In the genomic region with DNA sequence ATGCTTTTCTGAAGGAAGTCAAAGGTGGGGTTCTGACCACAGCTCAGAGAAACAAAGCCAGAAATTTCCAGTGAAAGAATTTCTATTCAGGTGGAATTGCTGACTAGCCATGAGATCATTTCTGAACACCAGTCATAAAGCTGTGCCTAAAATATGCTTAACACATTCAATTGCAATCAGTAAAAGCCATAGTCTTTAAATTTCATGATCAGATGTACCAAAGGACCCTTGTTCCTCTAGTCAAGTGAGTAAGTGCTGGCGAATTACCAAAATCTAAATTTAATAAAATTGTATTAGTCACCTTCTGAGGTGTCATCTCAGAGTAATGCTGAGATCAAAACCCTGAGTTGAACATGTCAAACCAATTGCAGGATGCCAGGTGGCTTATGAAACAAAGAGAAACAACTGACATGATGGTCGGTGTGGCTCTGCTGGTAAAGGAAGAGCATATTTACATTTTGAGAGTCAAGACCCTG, we compare ENCODE assay signal across 19 cellular contexts.
DNase-seq lines count a peak whose midpoint lies in the region; ATAC-seq and TF ChIP-seq lines count a peak whose summit lies in the region.
"Had no signal": no experiment of that assay in that cellular context is flagged by ENCODE, and none has a peak within 500 bp of the region (broad histone marks: within the 10 kb centered on the region; RNA-seq: fewer than 3 reads in every experiment).

No MANE protein-coding gene starts in this region.

- in situ Hi-C loops in astrocyte of the cerebellum (cut with HindIII; ENCODE audit: low sequenced_read_pairs) = no loop called here

- no peak for TF ChIP-seq CTCF in astrocyte of the cerebellum (IDR thresholded peaks at IDR 0.05; ENCODE audit: low read depth, low read length, missing control alignments)
- no peak for TF ChIP-seq CTCF in foreskin keratinocyte (conservative IDR thresholded peaks at IDR 0.05)

- H3K4me1 ChIP-seq in foreskin keratinocyte = peaks cover 21% of the 10 kb centered on the region
- H3K4me1 ChIP-seq: BLaER1 treated with 17β-estradiol and CSF1 and Interleukin-3, amounts not matched to agents 10 nM and 100 nM had no signal

- no peak overlapping the region for H3K27ac Mint-ChIP-seq in T-helper 17 cell
- H3K27ac Mint-ChIP-seq in activated CD4-positive, alpha-beta T cell treated with anti-CD3 and anti-CD28 coated beads for 36 hours = no peak overlapping the region
- H3K27ac Mint-ChIP-seq: T-helper 1 cell treated with Interleukin-12 subunit alpha and Interleukin-12 subunit beta and Interleukin-4 antibody, amounts not matched to agents 30 μg/mL and 1 μg/mL, for 36 hours had no signal

- no peak overlapping the region for H3K4me3 Mint-ChIP-seq in T-helper 17 cell
- no peak overlapping the region for H3K4me3 Mint-ChIP-seq in activated CD4-positive, alpha-beta T cell treated with anti-CD3 and anti-CD28 coated beads for 36 hours
- H3K4me3 Mint-ChIP-seq: T-helper 1 cell treated with Interleukin-12 subunit alpha and Interleukin-12 subunit beta and Interleukin-4 antibody, amounts not matched to agents 30 μg/mL and 1 μg/mL, for 36 hours had no signal

- H3K27ac ChIP-seq in foreskin keratinocyte = peak overlapping the region; percentile 76
- H3K27ac ChIP-seq: BLaER1 treated with 17β-estradiol and CSF1 and Interleukin-3, amounts not matched to agents 10 nM and 100 nM had no signal

- intact Hi-C loops in activated CD4-positive, alpha-beta T cell treated with anti-CD3 and anti-CD28 coated beads for 36 hours (cut with DNase I, micrococcal nuclease) = no loop called here

- no peaks in the 10 kb centered on the region for H3K36me3 Mint-ChIP-seq in T-helper 17 cell (ENCODE audit: low read depth)
- no peaks in the 10 kb centered on the region for H3K36me3 Mint-ChIP-seq in activated CD4-positive, alpha-beta T cell treated with anti-CD3 and anti-CD28 coated beads for 36 hours (ENCODE audit: low read depth)

- DNase-seq in HPDE6-E6E7 (ENCODE audit: extremely low spot score) (peak; percentile 52), NCI-H69 (lab: John Stamatoyannopoulos, UW) (peak; percentile 90), astrocyte of the cerebellum (ENCODE audit: low read depth) (peak; percentile 69), foreskin keratinocyte (peak; percentile 76 to 90), T-helper 17 cell (no peak), activated T-cell treated with anti-CD3 and anti-CD28 coated beads for 4 hours (no peak), DMS 273 (lab: John Stamatoyannopoulos, UW; ENCODE audit: unreplicated experiment) (no peak)
- DNase-seq in activated CD4-positive, alpha-beta T cell treated with anti-CD3 and anti-CD28 coated beads for 36 hours = no peak
- DNase-seq: HCEC 1CT; KBM-7; NCI-H1105 treated with DMSO at 0.1 percent for 48 hours; NCI-H187 treated with DMSO at 0.1 percent for 48 hours; NCI-H2171 treated with DMSO at 0.1 percent for 48 hours; NCI-H510A treated with DMSO at 0.1 percent for 48 hours; NK-92 treated with Interleukin-12 subunit alpha and Interleukin-12 subunit beta, amount 100 ng/mL, for 24 hours; Right ventricle myocardium superior had no signal

- no peaks in the 10 kb centered on the region for H3K9me3 Mint-ChIP-seq in activated CD4-positive, alpha-beta T cell treated with anti-CD3 and anti-CD28 coated beads for 36 hours (ENCODE audit: low read depth)
- H3K9me3 Mint-ChIP-seq: T-helper 1 cell treated with Interleukin-12 subunit alpha and Interleukin-12 subunit beta and Interleukin-4 antibody, amounts not matched to agents 30 μg/mL and 1 μg/mL, for 36 hours had no signal

- no peaks in the 10 kb centered on the region for H3K4me1 Mint-ChIP-seq in T-helper 17 cell
- no peaks in the 10 kb centered on the region for H3K4me1 Mint-ChIP-seq in activated CD4-positive, alpha-beta T cell treated with anti-CD3 and anti-CD28 coated beads for 36 hours

- H3K4me3 ChIP-seq in astrocyte of the cerebellum (ENCODE audit: low read depth, low read length) = no peak overlapping the region
- H3K4me3 ChIP-seq: BLaER1 treated with 17β-estradiol and CSF1 and Interleukin-3, amounts not matched to agents 10 nM and 100 nM had no signal

- peaks cover 21% of the 10 kb centered on the region for H3K27me3 Mint-ChIP-seq in T-helper 17 cell
- H3K27me3 Mint-ChIP-seq in activated CD4-positive, alpha-beta T cell treated with anti-CD3 and anti-CD28 coated beads for 36 hours = peaks cover 4% of the 10 kb centered on the region

- POLR2A ChIA-PET in activated CD4-positive, alpha-beta T cell treated with anti-CD3 and anti-CD28 coated beads for 36 hours (lab: Charles Lee) = no interaction called here

- no peaks in the 10 kb centered on the region for H3K27me3 ChIP-seq in foreskin keratinocyte
- H3K27me3 ChIP-seq: BLaER1 treated with 17β-estradiol and CSF1 and Interleukin-3, amounts not matched to agents 10 nM and 100 nM had no signal

- no peaks in the 10 kb centered on the region for H3K9me3 ChIP-seq in T-helper 17 cell (ENCODE audit: control insufficient read depth, low read length, poor library complexity, severe bottlenecking)
- H3K9me3 ChIP-seq: BLaER1 treated with 17β-estradiol and CSF1 and Interleukin-3, amounts not matched to agents 10 nM and 100 nM had no signal

- ATAC-seq in foreskin keratinocyte = peak; percentile 95
- ATAC-seq in T-helper 17 cell = no peak
- no peak for ATAC-seq in activated CD4-positive, alpha-beta T cell treated with anti-CD3 and anti-CD28 coated beads for 36 hours
- ATAC-seq: SK-N-SH treated with all-trans-retinoic acid at 6 μM for 48 hours had no signal

- CTCF ChIA-PET in activated CD4-positive, alpha-beta T cell treated with anti-CD3 and anti-CD28 coated beads for 36 hours (lab: Charles Lee) = interaction anchor here (0.6 to 1.1 kb wide), 2 partner anchors 8 to 16 kb away, joined by 3 read pairs; no protein-coding TSS in a partner anchor

Comparison
In these comparisons a context has a peak if more than half of its experiments do, and no peak if none do; other contexts are left out.
1. DNase-seq: peak in HPDE6-E6E7 (single experiment), NCI-H69 (single experiment), astrocyte of the cerebellum (single experiment) and foreskin keratinocyte (2 of 2); none in T-helper 17 cell (0 of 3), activated T-cell treated with anti-CD3 and anti-CD28 coated beads for 4 hours (single experiment), DMS 273 (single experiment) and activated CD4-positive, alpha-beta T cell treated with anti-CD3 and anti-CD28 coated beads for 36 hours (single experiment).